In genomic region chr3:19364150-19364549, GRCh38 we compare ENCODE assay signal across 15 cellular contexts.
"Had no signal": no experiment of that assay in that cellular context is flagged by ENCODE, and none has a peak within 500 bp of the region (broad histone marks: within the 10 kb centered on the region; RNA-seq: fewer than 3 reads in every experiment).

No MANE protein-coding gene starts in this region.

- H3K4me3 Mint-ChIP-seq: activated naive CD8-positive, alpha-beta T cell treated with anti-CD3 and anti-CD28 coated beads, Interleukin-2, amount 50 U/mL, for 24 hours; type B pancreatic cell had no signal

- H3K9me3 ChIP-seq: gastrocnemius medialis had no signal

- H3K27me3 ChIP-seq: gastrocnemius medialis had no signal

- H3K4me3 ChIP-seq: coronary artery, gastrocnemius medialis had no signal

- H3K27ac Mint-ChIP-seq: activated naive CD8-positive, alpha-beta T cell treated with anti-CD3 and anti-CD28 coated beads, Interleukin-2, amount 50 U/mL, for 24 hours; type B pancreatic cell had no signal

- H3K36me3 ChIP-seq: gastrocnemius medialis, WERI-Rb-1 had no signal

- H3K36me3 Mint-ChIP-seq: type B pancreatic cell had no signal

- H3K9me3 Mint-ChIP-seq: activated naive CD8-positive, alpha-beta T cell treated with anti-CD3 and anti-CD28 coated beads, Interleukin-2, amount 50 U/mL, for 24 hours; type B pancreatic cell had no signal

- FAIRE-seq: astrocyte, endothelial cell of umbilical vein had no signal

- H3K27ac ChIP-seq: gastrocnemius medialis, WERI-Rb-1 had no signal

- H3K27me3 Mint-ChIP-seq: activated naive CD8-positive, alpha-beta T cell treated with anti-CD3 and anti-CD28 coated beads, Interleukin-2, amount 50 U/mL, for 24 hours; type B pancreatic cell had no signal

- DNase-seq: activated CD4-positive, alpha-beta T cell treated with anti-CD3 and anti-CD28 coated beads for 48 hours; activated naive CD4-positive, alpha-beta T cell treated with Interleukin-2 at 50 U/mL for 16 hours; activated naive CD8-positive, alpha-beta T cell treated with anti-CD3 and anti-CD28 coated beads, Interleukin-2, amount 50 U/mL, for 24 hours; central memory CD4-positive, alpha-beta T cell; effector CD4-positive, alpha-beta T cell; gastrocnemius medialis; right cardiac atrium; stimulated activated CD4-positive, alpha-beta T cell treated with anti-CD3 and anti-CD28 coated beads, Interleukin-2, amount 100 ng/mL, for 24 hours; stimulated activated naive CD4-positive, alpha-beta T cell treated with Interleukin-2 at 50 U/mL for 16 hours; T-helper 1 cell; WERI-Rb-1 had no signal

- H3K4me1 ChIP-seq: gastrocnemius medialis had no signal

- ATAC-seq: activated naive CD8-positive, alpha-beta T cell treated with anti-CD3 and anti-CD28 coated beads, Interleukin-2, amount 50 U/mL, for 24 hours; right cardiac atrium had no signal
